21 cellular contexts compared by ENCODE assay signal in genomic region chr7:117895271-117895670, GRCh38. TPM values are rescaled to one million over a fixed set of nuclear protein-coding genes. Genes with fewer than 3 reads are reported as not detected.
"Had no signal": no experiment of that assay in that cellular context is flagged by ENCODE, and none has a peak within 500 bp of the region (broad histone marks: within the 10 kb centered on the region; RNA-seq: fewer than 3 reads in every experiment).

No MANE protein-coding gene starts in this region.

- H3K36me3 ChIP-seq: brain microvascular endothelial cell, esophagus muscularis mucosa, gastrocnemius medialis, heart left ventricle, lower lobe of right lung, upper lobe of left lung had no signal

- H3K4me1 ChIP-seq: esophagus muscularis mucosa, gastrocnemius medialis, heart left ventricle, lower lobe of right lung, upper lobe of left lung had no signal

- H3K9me3 ChIP-seq: esophagus muscularis mucosa, gastrocnemius medialis, heart left ventricle, lower lobe of right lung, mucosa of descending colon, upper lobe of left lung had no signal

- H3K27me3 ChIP-seq: brain microvascular endothelial cell, esophagus muscularis mucosa, gastrocnemius medialis, heart left ventricle, upper lobe of left lung had no signal

- H3K27ac ChIP-seq: brain microvascular endothelial cell, esophagus muscularis mucosa, gastrocnemius medialis, heart left ventricle, lower lobe of right lung, upper lobe of left lung had no signal

- H3K4me3 ChIP-seq: esophagus muscularis mucosa, gastrocnemius medialis, heart left ventricle, lower lobe of right lung, mucosa of descending colon, upper lobe of left lung had no signal

- DNase-seq: activated T-cell treated with anti-CD3 and anti-CD28 coated beads, Interleukin-2, amount 50 U/mL, for 24 hours; aorta; brain microvascular endothelial cell; central memory CD4-positive, alpha-beta T cell; dermis blood vessel endothelial cell; effector CD8-positive, alpha-beta T cell; gastrocnemius medialis; heart left ventricle; lower lobe of right lung; mesendoderm; mucosa of descending colon; occipital lobe; posterior cingulate gyrus; small intestine; stimulated activated CD8-positive, alpha-beta memory T cell treated with anti-CD3 and anti-CD28 coated beads, Interleukin-4, amount 100 ng/mL, for 48 hours; stimulated activated naive B cell treated with anti-CD40 and anti-IgM and Interleukin-4, amounts not matched to agents 10 μg/mL and 1 μg/mL and 100 μg/mL, for 72 hours; T-helper 9 cell; upper lobe of left lung had no signal

RNA-seq across cellular contexts. Expression of gene CTTNBP2, which starts 22.0 kb away (rescaled TPM):
- total RNA-seq: activated naive CD4-positive, alpha-beta T cell treated with anti-CD3 and anti-CD28 coated beads, Interleukin-2, amount 50 U/mL, for 72 hours; T-helper 1 cell treated with Interleukin-12 subunit alpha and Interleukin-12 subunit beta and Interleukin-4 antibody, amounts not matched to agents 30 ng/mL and 1 ng/mL, for 36 hours had no signal
